Comparison of ENCODE assay signal across 31 cellular contexts in genomic region chr14:74896400-74896799, GRCh38. TPM values are rescaled to one million over a fixed set of nuclear protein-coding genes. Genes with fewer than 3 reads are reported as not detected.
"Had no signal": no experiment of that assay in that cellular context is flagged by ENCODE, and none has a peak within 500 bp of the region (broad histone marks: within the 10 kb centered on the region; RNA-seq: fewer than 3 reads in every experiment).

No MANE protein-coding gene starts in this region.

- H3K27me3 ChIP-seq: dorsolateral prefrontal cortex, gastroesophageal sphincter, left lung, spleen, testis, tibial nerve, upper lobe of right lung, vagina had no signal

- H3K4me1 Mint-ChIP-seq: nephron; stimulated activated naive CD8-positive, alpha-beta T cell treated with anti-CD3 and anti-CD28 coated beads, Interleukin-15, amount 100 ng/mL, for 72 hours had no signal

- ATAC-seq: esophagus mucosa; gastroesophageal sphincter; left lung; sciatic nerve; stimulated activated naive B cell treated with anti-CD40 and anti-IgM and Interleukin-4, amounts not matched to agents 10 μg/mL and 1 μg/mL and 100 μg/mL, for 72 hours; stimulated activated naive CD8-positive, alpha-beta T cell treated with anti-CD3 and anti-CD28 coated beads, Interleukin-15, amount 100 ng/mL, for 72 hours; upper lobe of right lung had no signal

- H3K27ac ChIP-seq: dorsolateral prefrontal cortex, gastroesophageal sphincter, left lung, parathyroid adenoma, prostate gland, spleen, testis, tibial nerve, upper lobe of right lung, vagina had no signal

- H3K9me3 Mint-ChIP-seq: immature natural killer cell; naive B cell; nephron; stimulated activated naive B cell treated with anti-CD40 and anti-IgM and Interleukin-4, amounts not matched to agents 10 μg/mL and 1 μg/mL and 100 μg/mL, for 72 hours; stimulated activated naive CD8-positive, alpha-beta T cell treated with anti-CD3 and anti-CD28 coated beads, Interleukin-15, amount 100 ng/mL, for 72 hours had no signal

- H3K27me3 Mint-ChIP-seq: naive B cell; stimulated activated naive B cell treated with anti-CD40 and anti-IgM and Interleukin-4, amounts not matched to agents 10 μg/mL and 1 μg/mL and 100 μg/mL, for 72 hours; stimulated activated naive CD8-positive, alpha-beta T cell treated with anti-CD3 and anti-CD28 coated beads, Interleukin-15, amount 100 ng/mL, for 72 hours had no signal

- H3K4me3 ChIP-seq: dorsolateral prefrontal cortex, gastroesophageal sphincter, left lung, prostate gland, spleen, testis, tibial nerve, upper lobe of right lung, vagina had no signal

- H3K79me2 ChIP-seq: parathyroid adenoma had no signal

- H3K9me3 ChIP-seq: gastroesophageal sphincter, left lung, prostate gland, spleen, testis, tibial nerve, upper lobe of right lung, vagina had no signal

- H3K4me3 Mint-ChIP-seq: immature natural killer cell; naive B cell; nephron; stimulated activated naive B cell treated with anti-CD40 and anti-IgM and Interleukin-4, amounts not matched to agents 10 μg/mL and 1 μg/mL and 100 μg/mL, for 72 hours; stimulated activated naive CD8-positive, alpha-beta T cell treated with anti-CD3 and anti-CD28 coated beads, Interleukin-15, amount 100 ng/mL, for 72 hours had no signal

- FAIRE-seq: endometrium, keratinocyte had no signal

- DNase-seq: cortex of kidney; dorsolateral prefrontal cortex; effector CD8-positive, alpha-beta T cell; foreskin fibroblast; immature natural killer cell; left lung; mesendoderm; naive B cell; occipital lobe; spleen; stimulated activated CD4-positive, alpha-beta T cell treated with anti-CD3 and anti-CD28 coated beads, Interleukin-15, amount 100 ng/mL, for 24 hours; stimulated activated CD4-positive, alpha-beta T cell treated with anti-CD3 and anti-CD28 coated beads, Interleukin-1b, Interleukin-23, amount 100 ng/mL, for 48 hours; stimulated activated CD4-positive, alpha-beta T cell treated with anti-CD3 and anti-CD28 coated beads, Interleukin-4, amount 100 ng/mL, for 24 hours; stimulated activated naive B cell treated with anti-CD40 and anti-IgM and Interleukin-4, amounts not matched to agents 10 μg/mL and 1 μg/mL and 100 μg/mL, for 72 hours; stimulated activated naive CD8-positive, alpha-beta T cell treated with anti-CD3 and anti-CD28 coated beads, Interleukin-15, amount 100 ng/mL, for 72 hours; testis; upper lobe of right lung had no signal

- H3K4me1 ChIP-seq: gastroesophageal sphincter, parathyroid adenoma, prostate gland, testis, vagina had no signal

- H2AFZ ChIP-seq: parathyroid adenoma had no signal

- H3K9ac ChIP-seq: parathyroid adenoma had no signal

- H3K27ac Mint-ChIP-seq: nephron had no signal

RNA-seq across cellular contexts. Expression of gene PROX2, which starts 20.5 kb away (rescaled TPM):
- total RNA-seq: esophagus mucosa, lung microvascular endothelial cell, occipital lobe, prostate gland, renal cortical epithelial cell, sciatic nerve, skeletal muscle tissue, subcutaneous adipose tissue, tibial nerve, upper lobe of right lung, vagina had no signal
- polyA plus RNA-seq: keratinocyte had no signal
